In genomic region chr1:196115641-196116040, GRCh38 we compare ENCODE assay signal across 10 cellular contexts.
DNase-seq lines count a peak whose midpoint lies in the region; ATAC-seq, FAIRE-seq and TF ChIP-seq lines count a peak whose summit lies in the region.
"Had no signal": no experiment of that assay in that cellular context is flagged by ENCODE, and none has a peak within 500 bp of the region (broad histone marks: within the 10 kb centered on the region; RNA-seq: fewer than 3 reads in every experiment).

No MANE protein-coding gene starts in this region.

- H3K4me1 ChIP-seq in IMR-90 (ENCODE audit: control insufficient read depth, insufficient read depth, low read length): no peaks in the 10 kb centered on the region
- H3K4me1 ChIP-seq in upper lobe of right lung: no peaks in the 10 kb centered on the region
- no peaks in the 10 kb centered on the region for H3K4me1 ChIP-seq in small intestine (ENCODE audit: control insufficient read depth in 2 of 2, insufficient read depth in 1 of 2, low read depth in 1 of 2, low read length in 1 of 2)
- H3K4me1 ChIP-seq: breast epithelium had no signal

- TF ChIP-seq POLR2A in IMR-90 (IDR thresholded peaks at IDR 0.05; ENCODE audit: low read depth, low read length): no peak

- H4K91ac ChIP-seq in IMR-90 (ENCODE audit: insufficient read depth, low read depth, low read length): no peak overlapping the region

- H3K79me1 ChIP-seq in IMR-90 (ENCODE audit: low read depth in 1 of 2, low read length in 2 of 2): no peaks in the 10 kb centered on the region

- dilution Hi-C loops in IMR-90 (cut with HindIII; ENCODE audit: low sequenced_read_pairs, unreplicated experiment): no loop called here

- H2BK5ac ChIP-seq in IMR-90 (ENCODE audit: low read depth, low read length, poor library complexity, severe bottlenecking): no peak overlapping the region

- H2BK15ac ChIP-seq in IMR-90 (ENCODE audit: low read depth, low read length): no peak overlapping the region

- no peaks in the 10 kb centered on the region for H3K36me3 ChIP-seq in IMR-90 (ENCODE audit: control insufficient read depth, insufficient read depth, low read length)
- no peaks in the 10 kb centered on the region for H3K36me3 ChIP-seq in upper lobe of right lung
- no peaks in the 10 kb centered on the region for H3K36me3 ChIP-seq in small intestine (ENCODE audit: control insufficient read depth in 2 of 2, insufficient read depth in 2 of 2, low read length in 2 of 2)
- H3K36me3 ChIP-seq: breast epithelium had no signal

- no peak overlapping the region for H2BK20ac ChIP-seq in IMR-90 (ENCODE audit: low read depth, low read length)

- H3K14ac ChIP-seq in IMR-90 (replicated peaks; ENCODE audit: low read depth, low read length): no peak overlapping the region

- no peak overlapping the region for H3K18ac ChIP-seq in IMR-90 (ENCODE audit: low read depth, low read length)

- ATAC-seq in IMR-90 (ENCODE audit: low read depth): peak; percentile 75
- ATAC-seq in upper lobe of right lung: peak; percentile 79

- no peak overlapping the region for H2AK9ac ChIP-seq in IMR-90 (replicated peaks; ENCODE audit: low read depth, low read length, poor library complexity)

- H3K27ac ChIP-seq in IMR-90 (ENCODE audit: insufficient read depth, low read length) (no peak overlapping the region), upper lobe of right lung (no peak overlapping the region), small intestine (ENCODE audit: low read depth in 1 of 2, low read length in 1 of 2) (no peak overlapping the region)
- H3K27ac ChIP-seq: breast epithelium had no signal

- no peak overlapping the region for H2AK5ac ChIP-seq in IMR-90 (ENCODE audit: low read depth, low read length)

- WGBS in IMR-90 (ENCODE audit: extremely low coverage in 2 of 2, insufficient read length in 1 of 2), 2 experiments: no CpG with 5 or more reads among the region's 2 CpGs
- 5 to 23% (median 9%) methylated on average over 2 of the region's 2 CpGs for WGBS in small intestine, 3 donors

- H3K9ac ChIP-seq in IMR-90 (ENCODE audit: low read depth, low read length): no peak overlapping the region

- H3K56ac ChIP-seq in IMR-90 (ENCODE audit: extremely low read depth, insufficient read depth, low read length): no peak overlapping the region

- H4K5ac ChIP-seq in IMR-90 (ENCODE audit: low read depth, low read length): no peak overlapping the region

- intact Hi-C loops in IMR-90 (cut with micrococcal nuclease) (no loop called here), upper lobe of right lung (cut with DNase I) (no loop called here)

- DNase-seq in IMR-90 (peak; percentile 70), cerebellar cortex (ENCODE audit: low spot score) (peak; percentile 75), iris pigment epithelial cell (ENCODE audit: low read depth) (peak; percentile 67), upper lobe of right lung (no peak), small intestine (no peak)
- DNase-seq in stimulated activated CD4-positive, alpha-beta T cell treated with anti-CD3 and anti-CD28 coated beads, Interleukin-2, amount 100 ng/mL, for 48 hours: no peak
- no peak for DNase-seq in stimulated activated CD4-positive, alpha-beta T cell treated with anti-CD3 and anti-CD28 coated beads, Interleukin-4, amount 100 ng/mL, for 1 hour
- DNase-seq: NCI-H1048, SHP77 treated with DMSO at 0.1 percent for 48 hours had no signal

- POLR2A ChIA-PET in IMR-90 (lab: Charles Lee; ENCODE audit: unreplicated experiment): no interaction called here

- no peaks in the 10 kb centered on the region for H3K27me3 ChIP-seq in IMR-90 (ENCODE audit: control insufficient read depth, insufficient read depth, low read length)
- H3K27me3 ChIP-seq in upper lobe of right lung: no peaks in the 10 kb centered on the region
- H3K27me3 ChIP-seq in small intestine (ENCODE audit: control insufficient read depth in 2 of 2, insufficient read depth in 2 of 2, low read length in 2 of 2): no peaks in the 10 kb centered on the region
- H3K27me3 ChIP-seq: breast epithelium had no signal

- H3K9me3 ChIP-seq in IMR-90 (ENCODE audit: control insufficient read depth, insufficient read depth, low read length) (no peaks in the 10 kb centered on the region), upper lobe of right lung (no peaks in the 10 kb centered on the region), small intestine (ENCODE audit: control insufficient read depth, low read depth) (no peaks in the 10 kb centered on the region)
- H3K9me3 ChIP-seq: breast epithelium had no signal

- no peak overlapping the region for H3K23ac ChIP-seq in IMR-90 (ENCODE audit: low read depth, low read length)

- in situ Hi-C loops in IMR-90 (cut with MboI; ENCODE audit: low sequenced_read_pairs): no loop called here

- H4K20me1 ChIP-seq in IMR-90 (ENCODE audit: insufficient read depth, low read length): no peaks in the 10 kb centered on the region

- H3K9me1 ChIP-seq in IMR-90 (ENCODE audit: insufficient read depth, low read length): no peaks in the 10 kb centered on the region

- H2AFZ ChIP-seq in IMR-90 (replicated peaks; ENCODE audit: low read length, poor library complexity): no peak overlapping the region

- H2BK120ac ChIP-seq in IMR-90 (ENCODE audit: low read depth, low read length): no peak overlapping the region

- BruUV-seq in IMR-90 (replicated peaks; lab: Mats Ljungman, UMichigan): no TSS peak

- no peak overlapping the region for H3K4me2 ChIP-seq in IMR-90 (ENCODE audit: low read depth, low read length)

- no peak overlapping the region for H3K4ac ChIP-seq in IMR-90 (ENCODE audit: low read depth, low read length)

- CTCF ChIA-PET in IMR-90 (lab: Yijun Ruan, JAX): no interaction called here

- H3K4me3 ChIP-seq in IMR-90 (ENCODE audit: insufficient read depth, low read depth, low read length): no peak overlapping the region
- H3K4me3 ChIP-seq in upper lobe of right lung: no peak overlapping the region
- H3K4me3 ChIP-seq in small intestine (ENCODE audit: low read depth in 1 of 2, low read length in 2 of 2): no peak overlapping the region
- H3K4me3 ChIP-seq: breast epithelium had no signal

- no peak for FAIRE-seq in small intestine (lab: Jason Lieb, UNC)

- TF ChIP-seq CTCF in IMR-90 (conservative IDR thresholded peaks at IDR 0.05; ENCODE audit: low read depth, low read length) (no peak), upper lobe of right lung (IDR thresholded peaks at IDR 0.05) (no peak)

- H4K8ac ChIP-seq in IMR-90 (ENCODE audit: low read depth in 2 of 2, low read length in 2 of 2): no peak overlapping the region

- no peak for TF ChIP-seq RAD21 in IMR-90 (IDR thresholded peaks at IDR 0.05; ENCODE audit: low read length)

TF ChIP-seq in IMR-90, 13 proteins besides CTCF, POLR2A, EP300 and RAD21:
- TF ChIP-seq RCOR1 (IDR thresholded peaks at IDR 0.05; ENCODE audit: insufficient replicate concordance, low read length) (no peak), CEBPB (IDR thresholded peaks at IDR 0.05; ENCODE audit: low read depth, low read length) (no peak), MAFK (IDR thresholded peaks at IDR 0.05; ENCODE audit: low read depth, low read length) (no peak), BHLHE40 (IDR thresholded peaks at IDR 0.05; ENCODE audit: low read depth, low read length) (no peak), NFE2L2 (IDR thresholded peaks at IDR 0.05; ENCODE audit: low read depth, low read length) (no peak), RFX5 (IDR thresholded peaks at IDR 0.05; ENCODE audit: low read depth, low read length) (no peak), FOS (IDR thresholded peaks at IDR 0.05; ENCODE audit: low read depth, low read length) (no peak), SMC3 (IDR thresholded peaks at IDR 0.05; ENCODE audit: low read depth, low read length) (no peak), MAZ (IDR thresholded peaks at IDR 0.05; ENCODE audit: borderline replicate concordance, low read depth, low read length) (no peak), MXI1 (IDR thresholded peaks at IDR 0.05; ENCODE audit: borderline replicate concordance, low read depth, low read length) (no peak)
- TF ChIP-seq, protein P1, sequence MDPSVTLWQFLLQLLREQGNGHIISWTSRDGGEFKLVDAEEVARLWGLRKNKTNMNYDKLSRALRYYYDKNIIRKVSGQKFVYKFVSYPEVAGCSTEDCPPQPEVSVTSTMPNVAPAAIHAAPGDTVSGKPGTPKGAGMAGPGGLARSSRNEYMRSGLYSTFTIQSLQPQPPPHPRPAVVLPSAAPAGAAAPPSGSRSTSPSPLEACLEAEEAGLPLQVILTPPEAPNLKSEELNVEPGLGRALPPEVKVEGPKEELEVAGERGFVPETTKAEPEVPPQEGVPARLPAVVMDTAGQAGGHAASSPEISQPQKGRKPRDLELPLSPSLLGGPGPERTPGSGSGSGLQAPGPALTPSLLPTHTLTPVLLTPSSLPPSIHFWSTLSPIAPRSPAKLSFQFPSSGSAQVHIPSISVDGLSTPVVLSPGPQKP (IDR thresholded peaks at IDR 0.05; ENCODE audit: borderline replicate concordance, low read depth, low read length): no peak

Comparison
In these comparisons a context has a peak if more than half of its experiments do, and no peak if none do; other contexts are left out.
1. DNase-seq: peak in IMR-90 (single experiment), cerebellar cortex (single experiment) and iris pigment epithelial cell (single experiment); none in upper lobe of right lung (single experiment), small intestine (single experiment), stimulated activated CD4-positive, alpha-beta T cell treated with anti-CD3 and anti-CD28 coated beads, Interleukin-2, amount 100 ng/mL, for 48 hours (0 of 2) and stimulated activated CD4-positive, alpha-beta T cell treated with anti-CD3 and anti-CD28 coated beads, Interleukin-4, amount 100 ng/mL, for 1 hour (single experiment).